In genomic region chr7:6008668-6009611, GRCh38 we compare ENCODE assay signal across 8 cellular contexts. TPM values are rescaled to one million over a fixed set of nuclear protein-coding genes. Genes with fewer than 3 reads are reported as not detected.
DNase-seq lines count a peak whose midpoint lies in the region; ATAC-seq and TF ChIP-seq lines count a peak whose summit lies in the region.

Gene AIMP2, plus strand, starts transcription at chr7:6009272. Its CDS starts 92 bp downstream, at chr7:6009364.
Gene PMS2, minus strand, starts transcription at chr7:6009049. Its CDS starts 30 bp downstream, at chr7:6009019.

- peak within 1 kb of the TSS; percentile 64 for H2BK5ac ChIP-seq in IMR-90 (ENCODE audit: low read depth, low read length, poor library complexity, severe bottlenecking)

- peak within 1 kb of the TSS; percentile 90 for H4K91ac ChIP-seq in IMR-90 (ENCODE audit: insufficient read depth, low read depth, low read length)

- TF ChIP-seq RAD21 in IMR-90 (IDR thresholded peaks at IDR 0.05; ENCODE audit: low read length) = no peak

- H3K27ac ChIP-seq in IMR-90 (ENCODE audit: insufficient read depth, low read length) = peak within 1 kb of the TSS; percentile 73

- no TSS peak for BruUV-seq in IMR-90 (replicated peaks; lab: Mats Ljungman, UMichigan)

- H4K20me1 ChIP-seq in IMR-90 (ENCODE audit: insufficient read depth, low read length) = no peaks in the 10 kb centered on the region

- CTCF ChIA-PET in IMR-90 (lab: Yijun Ruan, JAX) = interaction anchor here (0.5 to 1.4 kb wide), 3 partner anchors 143 to 341 kb away, joined by 3 to 5 read pairs (median 3); no protein-coding TSS in a partner anchor

- H3K9ac ChIP-seq in IMR-90 (ENCODE audit: low read depth, low read length) = peak within 1 kb of the TSS; percentile 80

- POLR2A ChIA-PET in IMR-90 (lab: Charles Lee; ENCODE audit: unreplicated experiment) = no interaction called here

- DNase-seq in DMS153 (lab: John Stamatoyannopoulos, UW) (peak; percentile 99), IMR-90 (peak; percentile 98), OCI-M1 (lab: John Stamatoyannopoulos, UW) (peak; percentile 97), activated T-cell treated with anti-CD3 and anti-CD28 coated beads for 24 hours (ENCODE audit: low read depth) (peak; percentile 96), epidermal melanocyte (ENCODE audit: insufficient read length, low spot score) (peak; percentile 92)
- DNase-seq in stimulated activated CD8-positive, alpha-beta memory T cell treated with anti-CD3 and anti-CD28 coated beads, Interleukin-4, amount 100 ng/mL, for 1 hour (ENCODE audit: low read depth in 2 of 2, low spot score in 1 of 2) = peak; percentile 81 to 90

- peak within 1 kb of the TSS; percentile 99 for H2AFZ ChIP-seq in IMR-90 (replicated peaks; ENCODE audit: low read length, poor library complexity)

- in situ Hi-C loops in IMR-90 (cut with MboI; ENCODE audit: low sequenced_read_pairs) = no loop called here

- H3K14ac ChIP-seq in IMR-90 (replicated peaks; ENCODE audit: low read depth, low read length) = peak within 1 kb of the TSS; percentile 76

- H4K5ac ChIP-seq in IMR-90 (ENCODE audit: low read depth, low read length) = peak within 1 kb of the TSS; percentile 45; the same call in 1 of the 2 replicates

- intact Hi-C loops in IMR-90 (cut with micrococcal nuclease) = no loop called here

- peaks cover 9 to 53% of the 10 kb centered on the region in 2 experiments for H3K79me1 ChIP-seq in IMR-90 (ENCODE audit: low read depth in 1 of 2, low read length in 2 of 2)

- peak within 1 kb of the TSS; percentile 76; the same call in 1 of the 2 replicates for H3K23ac ChIP-seq in IMR-90 (ENCODE audit: low read depth, low read length)

- dilution Hi-C loops in IMR-90 (cut with HindIII; ENCODE audit: low sequenced_read_pairs, unreplicated experiment) = no loop called here

- H3K36me3 ChIP-seq in IMR-90 (ENCODE audit: control insufficient read depth, insufficient read depth, low read length) = peaks cover 5% of the 10 kb centered on the region

- H4K8ac ChIP-seq in IMR-90 (ENCODE audit: low read depth in 2 of 2, low read length in 2 of 2) = peak within 1 kb of the TSS; percentile 41 to 96

- no peak within 1 kb of the TSS; the same call in 1 of the 2 replicates for H3K18ac ChIP-seq in IMR-90 (ENCODE audit: low read depth, low read length)

- peak within 1 kb of the TSS; percentile 87 for H3K4me2 ChIP-seq in IMR-90 (ENCODE audit: low read depth, low read length)

- H2BK15ac ChIP-seq in IMR-90 (ENCODE audit: low read depth, low read length) = no peak within 1 kb of the TSS

- no peaks in the 10 kb centered on the region for H3K9me3 ChIP-seq in IMR-90 (ENCODE audit: control insufficient read depth, insufficient read depth, low read length)
- no peaks in the 10 kb centered on the region for H3K9me3 ChIP-seq in mononuclear cell (ENCODE audit: low read depth, low read length)

- H3K9me1 ChIP-seq in IMR-90 (ENCODE audit: insufficient read depth, low read length) = no peaks in the 10 kb centered on the region; the same call in 1 of the 2 replicates

- peak within 1 kb of the TSS; percentile 58 for H2AK9ac ChIP-seq in IMR-90 (replicated peaks; ENCODE audit: low read depth, low read length, poor library complexity)

- peak within 1 kb of the TSS; percentile 81 for H3K4ac ChIP-seq in IMR-90 (ENCODE audit: low read depth, low read length)

- peak within 1 kb of the TSS; percentile 76; the same call in 1 of the 2 replicates for H2AK5ac ChIP-seq in IMR-90 (ENCODE audit: low read depth, low read length)

- 0 out of 2 replicates have a peak, but pooled peaks have one; percentile 1 for TF ChIP-seq CTCF in IMR-90 (conservative IDR thresholded peaks at IDR 0.05; ENCODE audit: low read depth, low read length)

- no peak within 1 kb of the TSS for H2BK20ac ChIP-seq in IMR-90 (ENCODE audit: low read depth, low read length)

- H3K4me3 ChIP-seq in IMR-90 (ENCODE audit: insufficient read depth, low read depth, low read length) (peak within 1 kb of the TSS; percentile 82), mononuclear cell (ENCODE audit: low read length) (peak within 1 kb of the TSS; percentile 77)

- 1% methylated on average over 28 of the region's 84 CpGs; no CpG with 5 or more reads in 1 of the 2 experiments for WGBS in IMR-90 (ENCODE audit: extremely low coverage in 2 of 2, insufficient read length in 1 of 2), 2 experiments

- peak; percentile 85 for TF ChIP-seq POLR2A in IMR-90 (IDR thresholded peaks at IDR 0.05; ENCODE audit: low read depth, low read length)

- H3K4me1 ChIP-seq in IMR-90 (ENCODE audit: control insufficient read depth, insufficient read depth, low read length) (no peaks in the 10 kb centered on the region), mononuclear cell (ENCODE audit: insufficient read depth, low read length) (peaks cover 21% of the 10 kb centered on the region)

- ATAC-seq in GM21528 (IDR thresholded peaks at IDR 0.05; ENCODE audit: low FRiP score, unreplicated experiment) (peak; percentile 93), IMR-90 (ENCODE audit: low read depth) (peak; percentile 97)

- H2BK120ac ChIP-seq in IMR-90 (ENCODE audit: low read depth, low read length) = no peak within 1 kb of the TSS

- no peaks in the 10 kb centered on the region for H3K27me3 ChIP-seq in IMR-90 (ENCODE audit: control insufficient read depth, insufficient read depth, low read length)
- no peaks in the 10 kb centered on the region for H3K27me3 ChIP-seq in mononuclear cell (ENCODE audit: insufficient read depth, low read length)

- H3K56ac ChIP-seq in IMR-90 (ENCODE audit: extremely low read depth, insufficient read depth, low read length) = peak within 1 kb of the TSS; percentile 23; the same call in 1 of the 2 replicates

TF ChIP-seq in IMR-90, 13 proteins besides CTCF, POLR2A, EP300 and RAD21:
- TF ChIP-seq RCOR1 (IDR thresholded peaks at IDR 0.05; ENCODE audit: insufficient replicate concordance, low read length) = no peak
- no peak for TF ChIP-seq MAFK (IDR thresholded peaks at IDR 0.05; ENCODE audit: low read depth, low read length)
- no peak; the same call in 1 of the 2 replicates for TF ChIP-seq CHD1 (IDR thresholded peaks at IDR 0.05; ENCODE audit: low read depth, low read length)
- no peak for TF ChIP-seq RFX5 (IDR thresholded peaks at IDR 0.05; ENCODE audit: low read depth, low read length)
- peak; percentile 80 for TF ChIP-seq BHLHE40 (IDR thresholded peaks at IDR 0.05; ENCODE audit: low read depth, low read length)
- TF ChIP-seq USF2 (IDR thresholded peaks at IDR 0.05; ENCODE audit: low read depth, low read length) = peak; percentile 81
- no peak for TF ChIP-seq ELK1 (IDR thresholded peaks at IDR 0.05; ENCODE audit: borderline replicate concordance, low read depth, low read length)
- no peak for TF ChIP-seq SMC3 (IDR thresholded peaks at IDR 0.05; ENCODE audit: low read depth, low read length)
- TF ChIP-seq CEBPB (IDR thresholded peaks at IDR 0.05; ENCODE audit: low read depth, low read length) = no peak
- 0 out of 2 replicates have a peak, but pooled peaks have one; percentile 21 for TF ChIP-seq FOS (IDR thresholded peaks at IDR 0.05; ENCODE audit: low read depth, low read length)
- peak; percentile 97 for TF ChIP-seq MXI1 (IDR thresholded peaks at IDR 0.05; ENCODE audit: borderline replicate concordance, low read depth, low read length)
- peak; percentile 6; the same call in 1 of the 2 replicates for TF ChIP-seq NFE2L2 (IDR thresholded peaks at IDR 0.05; ENCODE audit: low read depth, low read length)

RNA-seq across cellular contexts. Expression of gene AIMP2, which starts in this region (rescaled TPM):
- total RNA-seq in IMR-90 (2012; rRNA removed) = 46.9 and 58.6 TPM in 2 replicates
- polyA plus RNA-seq in IMR-90 (2012; rRNA removed) = 57.5 and 65.4 TPM in 2 replicates
- 42.1 and 63.2 TPM in 2 replicates for polyA plus RNA-seq in IMR-90 (2012; cell fraction: cytosol; rRNA removed)
- 16.1 and 28.1 TPM in 2 replicates for polyA plus RNA-seq in IMR-90 (2012; cell fraction: nucleus; rRNA removed; ENCODE audit: low replicate concordance)
- total RNA-seq in mononuclear cell = 6.4 TPM

RNA-seq across cellular contexts. Expression of gene PMS2, which starts in this region (rescaled TPM):
- total RNA-seq in IMR-90 (2012; rRNA removed) (14.3 and 16.9 TPM in 2 replicates), mononuclear cell (11.5 TPM)
- 5.5 and 6.8 TPM in 2 replicates for polyA plus RNA-seq in IMR-90 (2012; rRNA removed)
- 1.7 and 3.4 TPM in 2 replicates for polyA plus RNA-seq in IMR-90 (2012; cell fraction: cytosol; rRNA removed)
- 2.4 and 9.8 TPM in 2 replicates for polyA plus RNA-seq in IMR-90 (2012; cell fraction: nucleus; rRNA removed; ENCODE audit: low replicate concordance)

Comparison
In these comparisons a context has a peak if more than half of its experiments do, and no peak if none do; other contexts are left out.
1. Peak in every context shown above with its lines: DNase-seq, ATAC-seq, H3K4me3 ChIP-seq and H3K27ac ChIP-seq.